In genomic region chr7:100177040-100178001, GRCh38 we compare ENCODE assay signal across 8 cellular contexts. TPM values are rescaled to one million over a fixed set of nuclear protein-coding genes. Genes with fewer than 3 reads are reported as not detected.
DNase-seq lines count a peak whose midpoint lies in the region; ATAC-seq and TF ChIP-seq lines count a peak whose summit lies in the region.

TSS of gene GPC2 (minus strand) at chr7:100177381. CDS start at chr7:100177199, 182 bp downstream.
TSS of gene STAG3 (plus strand) at chr7:100177918. CDS start at chr7:100180557, 2,639 bp downstream.

- TF ChIP-seq CTCF in esophagus muscularis mucosa (IDR thresholded peaks at IDR 0.05): no peak

- no peaks in the 10 kb centered on the region for H3K36me3 Mint-ChIP-seq in IgD-negative memory B cell

- H3K27ac ChIP-seq in esophagus muscularis mucosa (replicated peaks in 1 of 4): peak within 1 kb of the TSS in 3 of 4 donors; percentile 29 to 59 (median 49)
- no peak within 1 kb of the TSS for H3K27ac ChIP-seq in muscle layer of duodenum (ENCODE audit: low read length)

- H3K36me3 ChIP-seq in esophagus muscularis mucosa (no peaks in the 10 kb centered on the region), muscle layer of duodenum (ENCODE audit: control insufficient read depth in 1 of 2, insufficient read depth in 2 of 2, low read length in 2 of 2) (no peaks in the 10 kb centered on the region)

- TF ChIP-seq POLR2A in esophagus muscularis mucosa (IDR thresholded peaks at IDR 0.05; ENCODE audit: low read depth): no peak

- H3K27me3 Mint-ChIP-seq in IgD-negative memory B cell: peaks cover 9% of the 10 kb centered on the region

- no peaks in the 10 kb centered on the region for H3K9me3 Mint-ChIP-seq in IgD-negative memory B cell

- H3K9me3 ChIP-seq in esophagus muscularis mucosa (no peaks in the 10 kb centered on the region), muscle layer of duodenum (ENCODE audit: control insufficient read depth in 1 of 2, low read length in 2 of 2) (no peaks in the 10 kb centered on the region)

- H3K4me3 ChIP-seq in esophagus muscularis mucosa (peak within 1 kb of the TSS; percentile 45 to 59 (median 51)), muscle layer of duodenum (ENCODE audit: low read depth in 1 of 2, low read length in 2 of 2) (peak within 1 kb of the TSS; percentile 57 to 65)

- peaks cover 0 to 4% (median 0%) of the 10 kb centered on the region in 4 donors for H3K27me3 ChIP-seq in esophagus muscularis mucosa
- no peaks in the 10 kb centered on the region for H3K27me3 ChIP-seq in muscle layer of duodenum (ENCODE audit: low read depth, low read length)

- DNase-seq in DMS153 (lab: John Stamatoyannopoulos, UW) (peak; percentile 97), OCI-M2 (lab: John Stamatoyannopoulos, UW; ENCODE audit: unreplicated experiment) (peak; percentile 87), activated T-cell treated with anti-CD3 and anti-CD28 coated beads for 48 hours (ENCODE audit: low read depth) (peak; percentile 98), esophagus muscularis mucosa (ENCODE audit: extremely low spot score) (peak; percentile 98)
- DNase-seq in stimulated activated CD8-positive, alpha-beta memory T cell treated with anti-CD3 and anti-CD28 coated beads, Interleukin-7, amount 100 ng/mL, for 1 hour (ENCODE audit: low read depth in 2 of 2): peak; percentile 90 to 91

- H3K4me3 Mint-ChIP-seq in IgD-negative memory B cell: peak within 1 kb of the TSS; percentile 73 to 93 (median 85)

- intact Hi-C loops in esophagus muscularis mucosa (cut with DNase I): no loop called here

- TF ChIP-seq EP300 in esophagus muscularis mucosa (IDR thresholded peaks at IDR 0.05): no peak

- ATAC-seq in GM21576 (IDR thresholded peaks at IDR 0.05; ENCODE audit: unreplicated experiment): peak; percentile 84

- H3K27ac Mint-ChIP-seq in IgD-negative memory B cell: peak within 1 kb of the TSS in 2 of 3 donors; percentile 12 to 74

- H3K4me1 Mint-ChIP-seq in IgD-negative memory B cell: peaks cover 5 to 7% (median 6%) of the 10 kb centered on the region in 3 donors

- peaks cover 16 to 23% (median 17%) of the 10 kb centered on the region in 4 donors for H3K4me1 ChIP-seq in esophagus muscularis mucosa
- peaks cover 0 to 12% of the 10 kb centered on the region in 2 donors for H3K4me1 ChIP-seq in muscle layer of duodenum (ENCODE audit: control insufficient read depth in 1 of 2, insufficient read depth in 2 of 2, low read length in 2 of 2)

- 2% methylated on average over 34 of the region's 78 CpGs for WGBS in esophagus muscularis mucosa

RNA-seq across cellular contexts. Expression of gene GPC2, which starts in this region (rescaled TPM):
- 0.23 TPM for polyA plus RNA-seq in IgD-negative memory B cell
- 1 to 10 TPM in 1 of 4 donors, under 1 TPM in 3; 0.33 to 1.0 (median 0.71) TPM for total RNA-seq in esophagus muscularis mucosa

RNA-seq across cellular contexts. Expression of gene STAG3, which starts in this region (rescaled TPM):
- polyA plus RNA-seq in IgD-negative memory B cell: 61.5 TPM
- under 1 TPM in 3 of 4 donors, not detected in 1; 0.13 to 0.92 (median 0.50) TPM for total RNA-seq in esophagus muscularis mucosa
